ENCODE assay signal across 8 cellular contexts in the genomic region with DNA sequence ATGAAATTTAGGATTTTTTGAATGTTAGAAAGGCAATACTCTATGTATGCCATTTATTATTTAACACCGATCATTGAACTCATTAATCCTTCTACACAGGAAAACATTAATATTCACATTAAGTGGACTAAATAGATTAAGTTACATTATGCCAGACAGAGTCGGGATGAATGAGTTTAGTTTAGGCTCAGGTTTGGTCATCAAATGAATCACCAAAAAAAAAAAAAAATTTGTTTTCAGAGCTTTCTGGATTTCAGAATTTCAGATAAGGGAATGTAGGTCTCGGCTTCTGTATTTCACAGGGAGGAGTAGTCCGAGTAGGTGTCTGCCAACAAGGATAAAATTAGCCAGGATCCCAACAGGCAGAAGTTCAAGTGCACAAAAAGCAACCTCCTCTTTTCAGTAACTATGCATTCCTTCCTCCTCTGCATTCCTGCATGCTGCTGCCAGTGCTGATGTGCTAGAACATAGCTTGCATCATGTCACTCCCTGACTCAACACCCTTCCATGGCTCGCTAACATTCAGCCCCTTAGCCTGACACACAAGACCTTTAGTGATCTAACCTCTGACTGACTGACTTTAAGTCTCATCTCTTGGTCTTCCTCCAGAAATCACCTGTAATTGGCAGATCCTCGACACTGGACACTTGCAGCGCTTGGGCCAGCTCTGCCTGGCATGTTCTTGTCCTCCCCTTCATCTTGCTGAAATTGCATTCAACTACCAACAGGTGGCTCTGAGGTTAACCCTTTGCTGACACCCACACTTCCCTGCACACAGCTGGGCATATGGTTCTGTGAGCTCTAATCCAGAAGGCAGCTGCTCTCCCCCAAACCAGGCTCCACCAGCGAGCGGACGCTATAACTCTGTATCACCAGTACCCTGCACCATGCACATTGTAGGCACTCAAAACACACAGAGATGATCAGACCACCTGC.
DNase-seq lines count a peak whose midpoint lies in the region; ATAC-seq and TF ChIP-seq lines count a peak whose summit lies in the region.

No MANE protein-coding gene starts in this region.

- H3K36me3 ChIP-seq in adrenal gland (replicated peaks in 1 of 2) (no peaks in the 10 kb centered on the region), left lung (no peaks in the 10 kb centered on the region), body of pancreas (replicated peaks in 1 of 2; ENCODE audit: insufficient read depth in 1 of 2, low read depth in 2 of 2) (no peaks in the 10 kb centered on the region)

- no peaks in the 10 kb centered on the region for H3K36me3 Mint-ChIP-seq in mesothelial cell of epicardium

- intact Hi-C loops in adrenal gland (cut with DNase I) (no loop called here), left lung (cut with DNase I) (loop anchor here in 1 of 2 donors (10.0 kb wide), 1 partner anchor 64 kb away; no protein-coding TSS in a partner anchor), body of pancreas (cut with DNase I) (no loop called here)

- peak in 3 of 6 experiments; percentile 6 to 22 (median 17) for TF ChIP-seq CTCF in adrenal gland (IDR thresholded peaks at IDR 0.05)
- TF ChIP-seq CTCF in left lung (IDR thresholded peaks at IDR 0.05), result no peak
- TF ChIP-seq CTCF in body of pancreas (IDR thresholded peaks at IDR 0.05), result peak in 2 of 7 experiments; percentile 16 to 25
- no peak for TF ChIP-seq CTCF in mesothelial cell of epicardium (IDR thresholded peaks at IDR 0.05; ENCODE audit: unreplicated experiment)

- H3K9me3 ChIP-seq in adrenal gland (replicated peaks in 1 of 3) (no peaks in the 10 kb centered on the region), left lung (no peaks in the 10 kb centered on the region), body of pancreas (no peaks in the 10 kb centered on the region)

- H3K27ac Mint-ChIP-seq in mesothelial cell of epicardium, result no peak overlapping the region

- no peak overlapping the region for H3K27ac ChIP-seq in adrenal gland
- no peak overlapping the region for H3K27ac ChIP-seq in left lung
- H3K27ac ChIP-seq in body of pancreas, result no peak overlapping the region

- DNase-seq in DMS153 (lab: John Stamatoyannopoulos, UW) (peak; percentile 11), DMS153 treated with DMSO at 0.1 percent for 48 hours (lab: John Stamatoyannopoulos, UW; ENCODE audit: unreplicated experiment) (no peak), adrenal gland (peak; percentile 18 to 54 (median 50)), left lung (no peak), NCI-H446 treated with DMSO at 0.1 percent for 48 hours (lab: John Stamatoyannopoulos, UW) (no peak), body of pancreas (no peak), mesothelial cell of epicardium (ENCODE audit: low spot score in 2 of 2, unreplicated experiment in 2 of 2) (no peak)

- TF ChIP-seq POLR2A in adrenal gland (IDR thresholded peaks at IDR 0.05) (no peak), body of pancreas (IDR thresholded peaks at IDR 0.05) (no peak)

- H3K27me3 ChIP-seq in adrenal gland, result no peaks in the 10 kb centered on the region
- no peaks in the 10 kb centered on the region for H3K27me3 ChIP-seq in left lung
- H3K27me3 ChIP-seq in body of pancreas, result no peaks in the 10 kb centered on the region

- no peaks in the 10 kb centered on the region for H3K4me1 ChIP-seq in adrenal gland (replicated peaks in 1 of 2)
- no peaks in the 10 kb centered on the region for H3K4me1 ChIP-seq in left lung
- no peaks in the 10 kb centered on the region for H3K4me1 ChIP-seq in body of pancreas

- H3K9me3 Mint-ChIP-seq in mesothelial cell of epicardium, result no peaks in the 10 kb centered on the region

- 56 to 64% (median 60%) methylated on average over 9 to 10 of the region's 10 CpGs for WGBS in adrenal gland, 4 donors
- WGBS in body of pancreas, 2 donors, result 67 to 74% methylated on average over 10 of the region's 10 CpGs

- peak; percentile 46 for ATAC-seq in HG03378 (IDR thresholded peaks at IDR 0.05; ENCODE audit: unreplicated experiment)
- ATAC-seq in left lung, result peak; percentile 53
- ATAC-seq in body of pancreas, result no peak

- peaks cover 3% of the 10 kb centered on the region for H3K4me1 Mint-ChIP-seq in mesothelial cell of epicardium

- H3K4me3 Mint-ChIP-seq in mesothelial cell of epicardium, result no peak overlapping the region

- H3K27me3 Mint-ChIP-seq in mesothelial cell of epicardium (ENCODE audit: low read depth), result peaks cover 28% of the 10 kb centered on the region

- H3K4me3 ChIP-seq in adrenal gland (no peak overlapping the region), left lung (no peak overlapping the region), body of pancreas (no peak overlapping the region)

Comparison
In these comparisons a context has a peak if more than half of its experiments do, and no peak if none do; other contexts are left out.
1. DNase-seq: peak in DMS153 (single experiment) and adrenal gland (7 of 7); none in DMS153 treated with DMSO at 0.1 percent for 48 hours (single experiment), left lung (0 of 2), NCI-H446 treated with DMSO at 0.1 percent for 48 hours (single experiment), body of pancreas (0 of 4) and mesothelial cell of epicardium (0 of 2).